Comparison of ENCODE assay signal across 1 cellular context in genomic region chr5:82277987-82278710, GRCh38.
TF ChIP-seq lines count a peak whose summit lies in the region.

Gene RPS23, minus strand, starts transcription at chr5:82278354. Its CDS starts 31 bp downstream, at chr5:82278323.

TF ChIP-seq in IMR-90, 13 proteins besides CTCF, POLR2A, EP300 and RAD21 (continued from another document):
- no peak for TF ChIP-seq RCOR1 (IDR thresholded peaks at IDR 0.05; ENCODE audit: insufficient replicate concordance, low read length)
